9 cellular contexts compared by ENCODE assay signal in genomic region chr7:127347567-127348246, GRCh38. TPM values are rescaled to one million over a fixed set of nuclear protein-coding genes. Genes with fewer than 3 reads are reported as not detected.
DNase-seq lines count a peak whose midpoint lies in the region; ATAC-seq and TF ChIP-seq lines count a peak whose summit lies in the region.
"Had no signal": no experiment of that assay in that cellular context is flagged by ENCODE, and none has a peak within 500 bp of the region (broad histone marks: within the 10 kb centered on the region; RNA-seq: fewer than 3 reads in every experiment).

No MANE protein-coding gene starts in this region.

- H3K27me3 ChIP-seq in effector memory CD4-positive, alpha-beta T cell (replicated peaks; ENCODE audit: control insufficient read depth, insufficient read depth, low read length, poor library complexity, severe bottlenecking) = no peaks in the 10 kb centered on the region
- no peaks in the 10 kb centered on the region for H3K27me3 ChIP-seq in mesendoderm (ENCODE audit: insufficient read depth, low read length, poor library complexity)

- POLR2A ChIA-PET in activated CD8-positive, alpha-beta T cell treated with anti-CD3 and anti-CD28 coated beads, Interleukin-2, amount 10 ng/mL, durations not matched to agents 7 days and 5 days (lab: Charles Lee) = interaction anchor here (0.6 to 3.0 kb wide), 3 partner anchors 44 to 119 kb away, joined by 5 to 18 read pairs (median 5); partner anchors contain the start of gene ZNF800

- H3K4me1 Mint-ChIP-seq in activated CD8-positive, alpha-beta T cell treated with anti-CD3 and anti-CD28 coated beads, Interleukin-2, amount 10 ng/mL, durations not matched to agents 7 days and 5 days (ENCODE audit: low read depth) = peaks cover 8% of the 10 kb centered on the region

- H3K36me3 ChIP-seq in effector memory CD4-positive, alpha-beta T cell (ENCODE audit: control insufficient read depth, insufficient read depth, low read length) = no peaks in the 10 kb centered on the region
- H3K36me3 ChIP-seq in mesendoderm (ENCODE audit: control insufficient read depth, insufficient read depth, low read length) = no peaks in the 10 kb centered on the region

- peak; percentile 99 for TF ChIP-seq CTCF in 22Rv1 (IDR thresholded peaks at IDR 0.05)

- H3K27ac Mint-ChIP-seq in activated CD8-positive, alpha-beta T cell treated with anti-CD3 and anti-CD28 coated beads, Interleukin-2, amount 10 ng/mL, durations not matched to agents 7 days and 5 days = no peak overlapping the region

- no peak overlapping the region for H3K23ac ChIP-seq in mesendoderm (ENCODE audit: low read length)

- H3K4ac ChIP-seq in mesendoderm (ENCODE audit: low read depth, low read length) = no peak overlapping the region

- H4K8ac ChIP-seq in mesendoderm (ENCODE audit: low read depth, low read length) = no peak overlapping the region

- H3K56ac ChIP-seq in mesendoderm (ENCODE audit: low read length) = peak overlapping the region; percentile 73

- no peak overlapping the region for H2BK120ac ChIP-seq in mesendoderm (ENCODE audit: low read depth, low read length)

- H3K79me1 ChIP-seq in mesendoderm (ENCODE audit: low read length) = no peaks in the 10 kb centered on the region

- no peak overlapping the region for H3K18ac ChIP-seq in mesendoderm (ENCODE audit: low read length)

- H3K9me3 Mint-ChIP-seq in activated CD8-positive, alpha-beta T cell treated with anti-CD3 and anti-CD28 coated beads, Interleukin-2, amount 10 ng/mL, durations not matched to agents 7 days and 5 days (ENCODE audit: insufficient read depth) = no peaks in the 10 kb centered on the region

- ATAC-seq in GM18520 (IDR thresholded peaks at IDR 0.05; ENCODE audit: unreplicated experiment) (peak; percentile 94), HG03097 (IDR thresholded peaks at IDR 0.05; ENCODE audit: low FRiP score, unreplicated experiment) (peak; percentile 99)
- peak; percentile 99 for ATAC-seq in activated CD8-positive, alpha-beta T cell treated with anti-CD3 and anti-CD28 coated beads, Interleukin-2, amount 10 ng/mL, durations not matched to agents 7 days and 5 days

- H2BK5ac ChIP-seq in mesendoderm (ENCODE audit: low read length) = no peak overlapping the region

- H3K4me2 ChIP-seq in mesendoderm (ENCODE audit: low read length) = peak overlapping the region; percentile 48

- peak overlapping the region; percentile 51 for H3K4me3 Mint-ChIP-seq in activated CD8-positive, alpha-beta T cell treated with anti-CD3 and anti-CD28 coated beads, Interleukin-2, amount 10 ng/mL, durations not matched to agents 7 days and 5 days

- DNase-seq in NCI-H446 treated with DMSO at 0.1 percent for 48 hours (lab: John Stamatoyannopoulos, UW) (peak; percentile 9), mesendoderm (peak; percentile 77)
- DNase-seq in activated CD8-positive, alpha-beta T cell treated with anti-CD3 and anti-CD28 coated beads, Interleukin-2, amount 10 ng/mL, durations not matched to agents 7 days and 5 days = peak; percentile 71
- peak; percentile 37 to 55 (median 50) for DNase-seq in effector memory CD4-positive, alpha-beta T cell
- peak; percentile 64 to 69 for DNase-seq in stimulated activated CD8-positive, alpha-beta memory T cell treated with anti-CD3 and anti-CD28 coated beads, Interleukin-15, amount 100 ng/mL, for 48 hours (ENCODE audit: low read depth in 2 of 2)
- DNase-seq: DND-41 had no signal

- no peak overlapping the region for H2AK5ac ChIP-seq in mesendoderm (ENCODE audit: low read length)

- H3K4me1 ChIP-seq in effector memory CD4-positive, alpha-beta T cell (ENCODE audit: control insufficient read depth, insufficient read depth, low read length, poor library complexity, severe bottlenecking) = peaks cover 3% of the 10 kb centered on the region
- no peaks in the 10 kb centered on the region for H3K4me1 ChIP-seq in mesendoderm (ENCODE audit: control insufficient read depth, low read depth, low read length)

- no peak overlapping the region for H2BK15ac ChIP-seq in mesendoderm (replicated peaks; ENCODE audit: low read depth)

- peak overlapping the region; percentile 50 for H3K4me3 ChIP-seq in effector memory CD4-positive, alpha-beta T cell (ENCODE audit: insufficient read depth, low read depth, low read length, poor library complexity, severe bottlenecking)
- H3K4me3 ChIP-seq in mesendoderm (ENCODE audit: low read length) = no peak overlapping the region

- no peaks in the 10 kb centered on the region for H3K79me2 ChIP-seq in mesendoderm (ENCODE audit: control insufficient read depth, insufficient read depth, low read length)

- CTCF ChIA-PET in activated CD8-positive, alpha-beta T cell treated with anti-CD3 and anti-CD28 coated beads, Interleukin-2, amount 10 ng/mL, durations not matched to agents 7 days and 5 days (lab: Charles Lee) = interaction anchor here (0.6 to 6.3 kb wide), 31 partner anchors 9 to 545 kb away, joined by 3 to 51 read pairs (median 4); partner anchors contain the start of genes ARF5 and ZNF800

- H3K36me3 Mint-ChIP-seq in activated CD8-positive, alpha-beta T cell treated with anti-CD3 and anti-CD28 coated beads, Interleukin-2, amount 10 ng/mL, durations not matched to agents 7 days and 5 days (ENCODE audit: low read depth) = peaks cover 8% of the 10 kb centered on the region

- H3K9me3 ChIP-seq in effector memory CD4-positive, alpha-beta T cell (ENCODE audit: control insufficient read depth, low read length) = no peaks in the 10 kb centered on the region

- H3K27me3 Mint-ChIP-seq in activated CD8-positive, alpha-beta T cell treated with anti-CD3 and anti-CD28 coated beads, Interleukin-2, amount 10 ng/mL, durations not matched to agents 7 days and 5 days (ENCODE audit: low read depth) = peaks cover 15% of the 10 kb centered on the region

- no peak overlapping the region for H4K5ac ChIP-seq in mesendoderm (ENCODE audit: low read length)

- H3K9ac ChIP-seq in mesendoderm (ENCODE audit: low read length) = peak overlapping the region; percentile 58

- H3K27ac ChIP-seq in 22Rv1 = no peak overlapping the region
- no peak overlapping the region for H3K27ac ChIP-seq in effector memory CD4-positive, alpha-beta T cell (ENCODE audit: insufficient read depth, low read length, poor library complexity, severe bottlenecking)
- no peak overlapping the region for H3K27ac ChIP-seq in mesendoderm (ENCODE audit: low read depth, low read length)

- no CpG with 5 or more reads among the region's 79 CpGs for WGBS in mesendoderm (ENCODE audit: extremely low coverage, insufficient coverage, low lambda C conversion rate)

RNA-seq across cellular contexts. Expression of gene ZNF800, which starts 44.8 kb away (rescaled TPM):
- 10 to 100 TPM; 40.7 to 43.2 TPM for total RNA-seq in activated CD8-positive, alpha-beta T cell treated with anti-CD3 and anti-CD28 coated beads, Interleukin-2, amount 10 ng/mL, durations not matched to agents 7 days and 5 days
- polyA plus RNA-seq in mesendoderm (2013, experiment 1 of 2) = 7.3 TPM
- polyA plus RNA-seq in mesendoderm (2013, experiment 2 of 2) = 7.9 TPM

Comparison
In these comparisons a context has a peak if more than half of its experiments do, and no peak if none do; other contexts are left out.
1. DNase-seq: peak in every context shown above with its lines; median percentile 77 in mesendoderm; 71 in activated CD8-positive, alpha-beta T cell treated with anti-CD3 and anti-CD28 coated beads, Interleukin-2, amount 10 ng/mL, durations not matched to agents 7 days and 5 days; 66 in stimulated activated CD8-positive, alpha-beta memory T cell treated with anti-CD3 and anti-CD28 coated beads, Interleukin-15, amount 100 ng/mL, for 48 hours; 50 in effector memory CD4-positive, alpha-beta T cell; 9 in NCI-H446 treated with DMSO at 0.1 percent for 48 hours.